24 cellular contexts compared by ENCODE assay signal in genomic region chr16:71328151-71328550, GRCh38. TPM values are rescaled to one million over a fixed set of nuclear protein-coding genes. Genes with fewer than 3 reads are reported as not detected.
"Had no signal": no experiment of that assay in that cellular context is flagged by ENCODE, and none has a peak within 500 bp of the region (broad histone marks: within the 10 kb centered on the region; RNA-seq: fewer than 3 reads in every experiment).

No MANE protein-coding gene starts in this region.

- DNase-seq: occipital lobe; ovary; posterior cingulate gyrus; psoas muscle; right cardiac atrium; right lobe of liver; sigmoid colon; small intestine; stimulated activated CD4-positive, alpha-beta T cell treated with anti-CD3 and anti-CD28 coated beads, Interleukin-15, amount 100 ng/mL, for 24 hours; stimulated activated CD4-positive, alpha-beta T cell treated with anti-CD3 and anti-CD28 coated beads, Interleukin-2, amount 100 ng/mL, for 24 hours; stimulated activated CD4-positive, alpha-beta T cell treated with anti-CD3 and anti-CD28 coated beads, Interleukin-2, amount 100 ng/mL, for 48 hours; stimulated activated CD4-positive, alpha-beta T cell treated with anti-CD3 and anti-CD28 coated beads, Interleukin-4, amount 100 ng/mL, for 24 hours; stimulated activated naive B cell treated with anti-CD40 and anti-IgM and Interleukin-4, amounts not matched to agents 10 μg/mL and 1 μg/mL and 100 μg/mL, for 72 hours; stimulated activated naive CD4-positive, alpha-beta T cell treated with Interleukin-2 at 50 U/mL for 16 hours; stomach; thyroid gland; trophoblast cell; upper lobe of left lung had no signal

- H3K4me3 ChIP-seq: neural progenitor cell, ovary, psoas muscle, right lobe of liver, sigmoid colon, stomach, thoracic aorta, thyroid gland, tibial nerve, upper lobe of left lung, vagina had no signal

- H3K27me3 ChIP-seq: neural progenitor cell, ovary, right lobe of liver, sigmoid colon, thyroid gland, tibial nerve, upper lobe of left lung, vagina had no signal

- H3K9me3 ChIP-seq: ovary, psoas muscle, right lobe of liver, thyroid gland, vagina had no signal

- H3K27ac ChIP-seq: neural progenitor cell, ovary, parathyroid adenoma, psoas muscle, right lobe of liver, sigmoid colon, stomach, thoracic aorta, thyroid gland, tibial nerve, upper lobe of left lung, vagina had no signal

- H3K79me2 ChIP-seq: parathyroid adenoma had no signal

- H2AFZ ChIP-seq: neural progenitor cell, parathyroid adenoma had no signal

- H3K4me1 ChIP-seq: neural progenitor cell, parathyroid adenoma, psoas muscle, right lobe of liver, sigmoid colon, stomach, thyroid gland, tibial nerve, upper lobe of left lung, vagina had no signal

- H3K36me3 ChIP-seq: neural progenitor cell, ovary, right lobe of liver, sigmoid colon, stomach, thoracic aorta, thyroid gland, tibial nerve, upper lobe of left lung, vagina had no signal

- H3K4me2 ChIP-seq: neural progenitor cell had no signal

RNA-seq across cellular contexts. Expression of gene CALB2, which starts 30.4 kb away (rescaled TPM):
- total RNA-seq: renal cortical epithelial cell, right lobe of liver had no signal
